In genomic region chr1:236063919-236064673, GRCh38 we compare ENCODE assay signal across 1 cellular context.
A peak's percentile ranks its signal among the peaks of the same experiment; 100 is the strongest.
TF ChIP-seq lines count a peak whose summit lies in the region.

No MANE protein-coding gene starts in this region.

TF ChIP-seq in HepG2, 621 proteins besides CTCF, POLR2A, EP300 and RAD21 (continued from another document and continues in another):
- TF ChIP-seq GMEB1 (CRISPR knock-in tag; IDR thresholded peaks at IDR 0.05; ENCODE audit: borderline replicate concordance) (0 out of 2 replicates have a peak, but pooled peaks have one; percentile 30), THAP11 (CRISPR knock-in tag; IDR thresholded peaks at IDR 0.05) (peak; percentile 73), HBP1 (CRISPR knock-in tag; IDR thresholded peaks at IDR 0.05; ENCODE audit: low read depth) (peak; percentile 21; the same call in 1 of the 2 replicates), MAZ (IDR thresholded peaks at IDR 0.05; ENCODE audit: borderline replicate concordance, low read depth, low read length) (no peak), MAZ (CRISPR knock-in tag; IDR thresholded peaks at IDR 0.05; ENCODE audit: low read depth) (peak; percentile 78; the same call in 1 of the 2 replicates), TCF7 (IDR thresholded peaks at IDR 0.05; ENCODE audit: low read depth) (no peak), ZNF274 (CRISPR knock-in tag; IDR thresholded peaks at IDR 0.05) (peak; percentile 88), GPN1 (CRISPR knock-in tag; IDR thresholded peaks at IDR 0.05; ENCODE audit: borderline replicate concordance) (no peak), ZSCAN12 (CRISPR knock-in tag; IDR thresholded peaks at IDR 0.05) (peak; percentile 94), ZBTB42 (CRISPR knock-in tag; IDR thresholded peaks at IDR 0.05) (peak; percentile 90; the same call in 1 of the 2 replicates), TCF7L2 (IDR thresholded peaks at IDR 0.05; ENCODE audit: low read depth, low read length) (no peak), ZNF552 (CRISPR knock-in tag; IDR thresholded peaks at IDR 0.05; ENCODE audit: borderline replicate concordance) (peak; percentile 97), ZNF441 (CRISPR knock-in tag; IDR thresholded peaks at IDR 0.05; ENCODE audit: borderline replicate concordance) (peak; percentile 92; the same call in 1 of the 2 replicates), KAT7 (CRISPR knock-in tag; IDR thresholded peaks at IDR 0.05; ENCODE audit: borderline replicate concordance) (no peak; the same call in 1 of the 2 replicates), GTF3A (CRISPR knock-in tag; conservative IDR thresholded peaks at IDR 0.05) (no peak; the same call in 1 of the 2 replicates), MIER3 (CRISPR knock-in tag; IDR thresholded peaks at IDR 0.05; ENCODE audit: borderline replicate concordance) (peak; percentile 61; the same call in 1 of the 2 replicates), ZNF251 (CRISPR knock-in tag; IDR thresholded peaks at IDR 0.05) (peak; percentile 85; the same call in 1 of the 2 replicates), ZNF333 (CRISPR knock-in tag; IDR thresholded peaks at IDR 0.05; ENCODE audit: borderline replicate concordance) (no peak), ZNF547 (CRISPR knock-in tag; IDR thresholded peaks at IDR 0.05) (peak; percentile 76; the same call in 1 of the 2 replicates), FOSL2 (CRISPR knock-in tag; IDR thresholded peaks at IDR 0.05) (peak; percentile 89), ZNF672 (CRISPR knock-in tag; IDR thresholded peaks at IDR 0.05) (peak; percentile 92; the same call in 1 of the 2 replicates), ZNF839 (CRISPR knock-in tag; IDR thresholded peaks at IDR 0.05; ENCODE audit: borderline replicate concordance) (no peak; the same call in 1 of the 2 replicates), FUBP1 (CRISPR knock-in tag; IDR thresholded peaks at IDR 0.05; ENCODE audit: borderline replicate concordance) (no peak), ZFP62 (CRISPR knock-in tag; IDR thresholded peaks at IDR 0.05) (0 out of 2 replicates have a peak, but pooled peaks have one; percentile 72), STAT6 (CRISPR knock-in tag; IDR thresholded peaks at IDR 0.05; ENCODE audit: borderline replicate concordance) (no peak; the same call in 1 of the 2 replicates), ZNF281 (CRISPR knock-in tag; IDR thresholded peaks at IDR 0.05; ENCODE audit: borderline replicate concordance) (peak; percentile 30), NR2F1 (CRISPR knock-in tag; IDR thresholded peaks at IDR 0.05) (no peak; a peak in 1 of 4 replicates), TBX3 (IDR thresholded peaks at IDR 0.05; ENCODE audit: borderline replicate concordance) (no peak), TFDP1 (CRISPR knock-in tag; IDR thresholded peaks at IDR 0.05; ENCODE audit: borderline replicate concordance) (peak; percentile 99), PRDM15 (CRISPR knock-in tag; IDR thresholded peaks at IDR 0.05) (peak; percentile 85), NONO (IDR thresholded peaks at IDR 0.05) (no peak), NONO (CRISPR knock-in tag; conservative IDR thresholded peaks at IDR 0.05) (peak; percentile 87), ZNF580 (CRISPR knock-in tag; IDR thresholded peaks at IDR 0.05; ENCODE audit: borderline replicate concordance, low read depth) (peak; percentile 97; the same call in 1 of the 2 replicates), NFIB (CRISPR knock-in tag; IDR thresholded peaks at IDR 0.05; ENCODE audit: borderline replicate concordance) (no peak), AKAP8 (CRISPR knock-in tag; IDR thresholded peaks at IDR 0.05) (no peak), RXRB (CRISPR knock-in tag; IDR thresholded peaks at IDR 0.05; ENCODE audit: borderline replicate concordance) (peak; percentile 80), ELK4 (CRISPR knock-in tag; IDR thresholded peaks at IDR 0.05; ENCODE audit: borderline replicate concordance) (no peak), ZNF335 (CRISPR knock-in tag; IDR thresholded peaks at IDR 0.05) (peak; percentile 79; the same call in 1 of the 2 replicates), ATF2 (CRISPR knock-in tag; IDR thresholded peaks at IDR 0.05) (peak; percentile 80), KDM5A (IDR thresholded peaks at IDR 0.05; ENCODE audit: borderline replicate concordance, low read length) (no peak)
